Comparison of ENCODE assay signal across 23 cellular contexts in the genomic region with DNA sequence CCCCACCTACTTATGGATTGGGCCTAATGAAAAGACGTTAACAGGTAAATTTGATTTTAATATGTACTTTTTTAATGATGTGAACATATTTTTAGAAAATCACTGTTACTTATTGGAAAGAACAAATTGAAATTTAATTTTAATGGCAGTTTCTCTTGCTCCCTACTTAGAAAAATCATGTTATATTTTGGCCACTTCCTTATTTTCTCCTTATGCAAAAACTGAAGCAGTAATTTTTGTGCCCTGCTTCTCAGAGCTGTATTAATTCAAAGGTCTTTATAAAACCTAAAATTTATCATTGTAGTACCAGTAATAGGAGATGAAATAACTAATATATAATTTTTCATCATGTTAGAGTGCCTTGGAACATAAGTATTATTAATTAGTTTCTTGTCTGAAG. TPM values are rescaled to one million over a fixed set of nuclear protein-coding genes. Genes with fewer than 3 reads are reported as not detected.
"Had no signal": no experiment of that assay in that cellular context is flagged by ENCODE, and none has a peak within 500 bp of the region (broad histone marks: within the 10 kb centered on the region; RNA-seq: fewer than 3 reads in every experiment).

No MANE protein-coding gene starts in this region.

- H3K27me3 Mint-ChIP-seq: naive thymus-derived CD8-positive, alpha-beta T cell had no signal

- H3K4me3 Mint-ChIP-seq: naive thymus-derived CD8-positive, alpha-beta T cell; stimulated activated effector memory CD8-positive, alpha-beta T cell treated with anti-CD3 and anti-CD28 coated beads, Interleukin-12 subunit alpha, Interleukin-12 subunit beta, amount 100 ng/mL, for 72 hours had no signal

- H3K9me3 ChIP-seq: mucosa of descending colon, neutrophil, psoas muscle, right lobe of liver, upper lobe of right lung had no signal

- H3K9me3 Mint-ChIP-seq: naive thymus-derived CD8-positive, alpha-beta T cell; stimulated activated effector memory CD8-positive, alpha-beta T cell treated with anti-CD3 and anti-CD28 coated beads, Interleukin-12 subunit alpha, Interleukin-12 subunit beta, amount 100 ng/mL, for 72 hours had no signal

- H3K4me1 ChIP-seq: gastrocnemius medialis, psoas muscle, right lobe of liver, upper lobe of right lung had no signal

- ATAC-seq: gastrocnemius medialis; heart right ventricle; mucosa of descending colon; naive thymus-derived CD8-positive, alpha-beta T cell; psoas muscle; right lobe of liver; stimulated activated effector memory CD8-positive, alpha-beta T cell treated with anti-CD3 and anti-CD28 coated beads, Interleukin-12 subunit alpha, Interleukin-12 subunit beta, amount 100 ng/mL, for 72 hours; stimulated activated naive CD8-positive, alpha-beta T cell treated with anti-CD3 and anti-CD28 coated beads, Interleukin-15, Interleukin-2, amounts not matched to agents 100 U/mL and 50 U/mL, for 24 hours; upper lobe of right lung had no signal

- H3K27ac ChIP-seq: dorsolateral prefrontal cortex, esophagus muscularis mucosa, gastrocnemius medialis, heart right ventricle, neutrophil, psoas muscle, right lobe of liver, tibial nerve, upper lobe of right lung had no signal

- H3K4me3 ChIP-seq: dorsolateral prefrontal cortex, esophagus muscularis mucosa, gastrocnemius medialis, heart right ventricle, mucosa of descending colon, psoas muscle, right lobe of liver, tibial nerve, upper lobe of right lung had no signal

- FAIRE-seq: endometrium had no signal

- H3K27ac Mint-ChIP-seq: stimulated activated effector memory CD8-positive, alpha-beta T cell treated with anti-CD3 and anti-CD28 coated beads, Interleukin-12 subunit alpha, Interleukin-12 subunit beta, amount 100 ng/mL, for 72 hours had no signal

- DNase-seq: cortex of kidney; dorsolateral prefrontal cortex; effector memory CD4-positive, alpha-beta T cell; gastrocnemius medialis; heart right ventricle; hypothalamus; kidney glomerular epithelial cell; mammary epithelial cell; mucosa of descending colon; naive thymus-derived CD8-positive, alpha-beta T cell; psoas muscle; retina; right lobe of liver; stimulated activated CD4-positive, alpha-beta T cell treated with anti-CD3 and anti-CD28 coated beads, Interleukin-4, amount 100 ng/mL, for 1 hour; stimulated activated CD8-positive, alpha-beta memory T cell treated with anti-CD3 and anti-CD28 coated beads, Interleukin-4, amount 100 ng/mL, for 48 hours; stimulated activated naive CD8-positive, alpha-beta T cell treated with anti-CD3 and anti-CD28 coated beads, Interleukin-15, Interleukin-2, amounts not matched to agents 100 U/mL and 50 U/mL, for 24 hours; upper lobe of right lung had no signal

RNA-seq across cellular contexts. Expression of gene ZPBP2, which starts 2.8 kb away (rescaled TPM):
- polyA plus RNA-seq: heart right ventricle; mammary epithelial cell; naive thymus-derived CD8-positive, alpha-beta T cell; neural cell; psoas muscle had no signal

RNA-seq across cellular contexts. Expression of gene IKZF3, which starts 6.7 kb away (rescaled TPM):
- polyA plus RNA-seq: mammary epithelial cell, neural cell had no signal

RNA-seq across cellular contexts. Expression of gene LRRC3C, which starts 56.8 kb away (rescaled TPM):
- polyA plus RNA-seq: heart right ventricle; mammary epithelial cell; naive thymus-derived CD8-positive, alpha-beta T cell; neural cell had no signal
